Comparison of ENCODE assay signal across 20 cellular contexts in genomic region chr10:1660815-1661214, GRCh38.
DNase-seq lines count a peak whose midpoint lies in the region; ATAC-seq and TF ChIP-seq lines count a peak whose summit lies in the region.
"Had no signal": no experiment of that assay in that cellular context is flagged by ENCODE, and none has a peak within 500 bp of the region (broad histone marks: within the 10 kb centered on the region; RNA-seq: fewer than 3 reads in every experiment).

No MANE protein-coding gene starts in this region.

- H3K4me3 Mint-ChIP-seq in Caco-2 (ENCODE audit: unreplicated experiment) (no peak overlapping the region), glutamatergic neuron (ENCODE audit: unreplicated experiment) (peak overlapping the region; percentile 5), neural crest cell (no peak overlapping the region)
- H3K4me3 Mint-ChIP-seq: CD8-positive, alpha-beta T cell had no signal

- H3K27ac ChIP-seq in right atrium auricular region, result no peak overlapping the region
- H3K27ac ChIP-seq: C4-2B, RWPE1 had no signal

- peaks cover 16% of the 10 kb centered on the region for H3K9me3 ChIP-seq in Caco-2
- no peaks in the 10 kb centered on the region for H3K9me3 ChIP-seq in right atrium auricular region

- peaks cover 8% of the 10 kb centered on the region for H3K4me1 Mint-ChIP-seq in Caco-2 (ENCODE audit: low read depth, unreplicated experiment)
- peaks cover 52% of the 10 kb centered on the region for H3K4me1 Mint-ChIP-seq in glutamatergic neuron (ENCODE audit: low read depth, unreplicated experiment)
- peaks cover 55% of the 10 kb centered on the region for H3K4me1 Mint-ChIP-seq in neural crest cell

- BruUV-seq in Caco-2 (replicated peaks; lab: Mats Ljungman, UMichigan), result no TSS peak

- CTCF ChIA-PET in Caco-2 (lab: Charles Lee), result no interaction called here

- H3K27me3 Mint-ChIP-seq in Caco-2 (ENCODE audit: insufficient read depth, unreplicated experiment), result peaks cover 7% of the 10 kb centered on the region
- peaks cover 8% of the 10 kb centered on the region for H3K27me3 Mint-ChIP-seq in glutamatergic neuron (ENCODE audit: unreplicated experiment)
- peaks cover 8% of the 10 kb centered on the region for H3K27me3 Mint-ChIP-seq in neural crest cell (ENCODE audit: low read depth)

- POLR2A ChIA-PET in Caco-2 (lab: Charles Lee), result no interaction called here

- TF ChIP-seq CTCF in Caco-2 (IDR thresholded peaks at IDR 0.05; ENCODE audit: insufficient read depth in 1 of 2, low read depth in 1 of 2, low read length in 1 of 2, severe bottlenecking in 1 of 2, unreplicated experiment in 1 of 2), result no peak
- TF ChIP-seq CTCF in glutamatergic neuron (IDR thresholded peaks at IDR 0.05; ENCODE audit: partially characterized antibody, unreplicated experiment), result no peak
- TF ChIP-seq CTCF in neural crest cell (conservative IDR thresholded peaks at IDR 0.05), result no peak
- TF ChIP-seq CTCF in right atrium auricular region (IDR thresholded peaks at IDR 0.05), result no peak

- intact Hi-C loops in Caco-2 (cut with micrococcal nuclease; ENCODE audit: unreplicated experiment), result no loop called here

- H3K9me3 Mint-ChIP-seq in Caco-2 (ENCODE audit: unreplicated experiment) (peaks cover 33% of the 10 kb centered on the region), glutamatergic neuron (ENCODE audit: unreplicated experiment) (peaks cover 11% of the 10 kb centered on the region), neural crest cell (no peaks in the 10 kb centered on the region)
- H3K9me3 Mint-ChIP-seq: CD8-positive, alpha-beta T cell had no signal

- DNase-seq in Caco-2 (peak in 1 of 2 experiments; percentile 34), glutamatergic neuron (no peak), neural crest cell (ENCODE audit: low read depth, low spot score) (no peak), right atrium auricular region (ENCODE audit: low spot score) (no peak), NAMALWA (ENCODE audit: low spot score) (no peak)
- no peak for DNase-seq in stimulated activated naive CD8-positive, alpha-beta T cell treated with anti-CD3 and anti-CD28 coated beads, Interleukin-15, Interleukin-2, amounts not matched to agents 100 U/mL and 50 U/mL, for 24 hours
- no peak for DNase-seq in activated naive CD4-positive, alpha-beta T cell treated with Interleukin-2 at 50 U/mL for 16 hours
- DNase-seq: CD8-positive, alpha-beta T cell; DMS 273 treated with DMSO at 0.1 percent for 48 hours; DMS79; GF-D8; Karpas-422; NCI-H1105 treated with DMSO at 0.1 percent for 48 hours; NCI-H2029; NCI-H226; NCI-H510A; NCI-H69; SHP77 had no signal

- H3K36me3 ChIP-seq in Caco-2 (ENCODE audit: control insufficient read depth, insufficient read depth, low read length), result no peaks in the 10 kb centered on the region
- no peaks in the 10 kb centered on the region for H3K36me3 ChIP-seq in right atrium auricular region

- no peak for ATAC-seq in stimulated activated naive CD8-positive, alpha-beta T cell treated with anti-CD3 and anti-CD28 coated beads, Interleukin-15, Interleukin-2, amounts not matched to agents 100 U/mL and 50 U/mL, for 24 hours
- ATAC-seq: CD8-positive, alpha-beta T cell had no signal

- H3K27ac Mint-ChIP-seq in Caco-2 (ENCODE audit: unreplicated experiment), result peak overlapping the region; percentile 48
- no peak overlapping the region for H3K27ac Mint-ChIP-seq in glutamatergic neuron (ENCODE audit: unreplicated experiment)
- H3K27ac Mint-ChIP-seq in neural crest cell (ENCODE audit: unreplicated experiment), result peak overlapping the region; percentile 44
- H3K27ac Mint-ChIP-seq: CD8-positive, alpha-beta T cell had no signal

- H3K27me3 ChIP-seq in Caco-2 (replicated peaks; ENCODE audit: control insufficient read depth, insufficient read depth, low read length) (no peaks in the 10 kb centered on the region), right atrium auricular region (no peaks in the 10 kb centered on the region)

- H3K4me3 ChIP-seq in Caco-2 (ENCODE audit: low read depth, low read length) (no peak overlapping the region), right atrium auricular region (no peak overlapping the region)

- H3K36me3 Mint-ChIP-seq in Caco-2 (ENCODE audit: insufficient read depth, unreplicated experiment) (no peaks in the 10 kb centered on the region), glutamatergic neuron (ENCODE audit: unreplicated experiment) (no peaks in the 10 kb centered on the region), neural crest cell (ENCODE audit: low read depth) (no peaks in the 10 kb centered on the region)
- H3K36me3 Mint-ChIP-seq: CD8-positive, alpha-beta T cell had no signal

- 0 out of 2 replicates have a peak, but pooled peaks cover 9% of the 10 kb centered on the region for H3K4me1 ChIP-seq in Caco-2
- no peaks in the 10 kb centered on the region for H3K4me1 ChIP-seq in right atrium auricular region
